Comparison of ENCODE assay signal across 26 cellular contexts in the genomic region with DNA sequence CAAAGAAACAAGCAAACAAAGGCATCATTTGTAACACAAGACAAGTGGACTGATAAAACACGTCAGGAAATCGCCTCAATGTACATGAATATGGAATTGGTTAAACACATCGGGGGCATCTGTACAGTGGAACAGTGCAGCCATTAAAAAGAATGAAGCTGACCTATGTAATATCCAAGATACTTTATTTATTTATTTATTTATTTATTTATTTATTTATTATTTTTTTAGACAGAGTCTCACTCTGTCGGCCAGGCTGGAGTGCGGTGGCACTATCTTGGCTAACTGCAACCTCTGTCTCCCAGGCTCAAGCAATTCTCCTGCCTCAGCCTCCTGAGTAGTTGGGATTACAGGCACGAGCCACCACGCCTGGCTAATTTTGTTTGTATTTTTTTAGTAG.
"Had no signal": no experiment of that assay in that cellular context is flagged by ENCODE, and none has a peak within 500 bp of the region (broad histone marks: within the 10 kb centered on the region; RNA-seq: fewer than 3 reads in every experiment).

No MANE protein-coding gene starts in this region.

- H3K9me3 ChIP-seq: ovary, psoas muscle, thoracic aorta, tibial artery, transverse colon, upper lobe of right lung, uterus had no signal

- H3K4me3 ChIP-seq: ovary, psoas muscle, skin epidermis, thoracic aorta, tibial artery, transverse colon, upper lobe of right lung, uterus had no signal

- ATAC-seq: naive thymus-derived CD8-positive, alpha-beta T cell; natural killer cell treated with Interleukin-12 subunit alpha and Interleukin-12 subunit beta and Interleukin-15 and Interleukin-18, amount 100 ng/mL, for 72 hours; psoas muscle; right cardiac atrium; sciatic nerve; stimulated activated memory B cell treated with anti-CD40 and anti-IgM and Interleukin-4, amounts not matched to agents 10 μg/mL and 1 μg/mL and 100 μg/mL, for 72 hours; stimulated activated naive CD8-positive, alpha-beta T cell treated with anti-CD3 and anti-CD28 coated beads, Interleukin-15, amount 100 ng/mL, for 72 hours; stimulated activated naive CD8-positive, alpha-beta T cell treated with anti-CD3 and anti-CD28 coated beads, Interleukin-15, Interleukin-2, amounts not matched to agents 100 U/mL and 50 U/mL, for 24 hours; upper lobe of right lung had no signal

- DNase-seq: naive B cell; naive thymus-derived CD8-positive, alpha-beta T cell; nephron progenitor cell; occipital lobe; ovary; psoas muscle; right cardiac atrium; stimulated activated CD4-positive, alpha-beta T cell treated with anti-CD3 and anti-CD28 coated beads, Interleukin-12 subunit alpha, Interleukin-12 subunit beta, amount 100 ng/mL, for 4 hours; stimulated activated CD4-positive, alpha-beta T cell treated with anti-CD3 and anti-CD28 coated beads, Interleukin-1b, Interleukin-23, amount 100 ng/mL, for 48 hours; stimulated activated CD4-positive, alpha-beta T cell treated with anti-CD3 and anti-CD28 coated beads, Interleukin-4, amount 100 ng/mL, for 1 hour; stimulated activated CD4-positive, alpha-beta T cell treated with anti-CD3 and anti-CD28 coated beads, Interleukin-4, amount 100 ng/mL, for 4 hours; stimulated activated CD8-positive, alpha-beta memory T cell treated with anti-CD3 and anti-CD28 coated beads, Interleukin-4, amount 100 ng/mL, for 48 hours; stimulated activated naive CD4-positive, alpha-beta T cell; stimulated activated naive CD8-positive, alpha-beta T cell treated with anti-CD3 and anti-CD28 coated beads, Interleukin-15, amount 100 ng/mL, for 72 hours; stimulated activated naive CD8-positive, alpha-beta T cell treated with anti-CD3 and anti-CD28 coated beads, Interleukin-15, Interleukin-2, amounts not matched to agents 100 U/mL and 50 U/mL, for 24 hours; substantia nigra; tibial artery; transverse colon; upper lobe of right lung; uterus had no signal

- H3K27me3 ChIP-seq: ovary, tibial artery, transverse colon, upper lobe of right lung, uterus had no signal

- H3K27ac ChIP-seq: ovary, parathyroid adenoma, psoas muscle, skin epidermis, thoracic aorta, tibial artery, upper lobe of right lung, uterus had no signal

- H3K4me1 ChIP-seq: parathyroid adenoma, psoas muscle, uterus had no signal

- H3K9ac ChIP-seq: parathyroid adenoma had no signal

- H3K36me3 ChIP-seq: ovary, thoracic aorta, tibial artery, transverse colon, upper lobe of right lung, uterus had no signal
